Comparison of ENCODE assay signal across 13 cellular contexts in the genomic region with DNA sequence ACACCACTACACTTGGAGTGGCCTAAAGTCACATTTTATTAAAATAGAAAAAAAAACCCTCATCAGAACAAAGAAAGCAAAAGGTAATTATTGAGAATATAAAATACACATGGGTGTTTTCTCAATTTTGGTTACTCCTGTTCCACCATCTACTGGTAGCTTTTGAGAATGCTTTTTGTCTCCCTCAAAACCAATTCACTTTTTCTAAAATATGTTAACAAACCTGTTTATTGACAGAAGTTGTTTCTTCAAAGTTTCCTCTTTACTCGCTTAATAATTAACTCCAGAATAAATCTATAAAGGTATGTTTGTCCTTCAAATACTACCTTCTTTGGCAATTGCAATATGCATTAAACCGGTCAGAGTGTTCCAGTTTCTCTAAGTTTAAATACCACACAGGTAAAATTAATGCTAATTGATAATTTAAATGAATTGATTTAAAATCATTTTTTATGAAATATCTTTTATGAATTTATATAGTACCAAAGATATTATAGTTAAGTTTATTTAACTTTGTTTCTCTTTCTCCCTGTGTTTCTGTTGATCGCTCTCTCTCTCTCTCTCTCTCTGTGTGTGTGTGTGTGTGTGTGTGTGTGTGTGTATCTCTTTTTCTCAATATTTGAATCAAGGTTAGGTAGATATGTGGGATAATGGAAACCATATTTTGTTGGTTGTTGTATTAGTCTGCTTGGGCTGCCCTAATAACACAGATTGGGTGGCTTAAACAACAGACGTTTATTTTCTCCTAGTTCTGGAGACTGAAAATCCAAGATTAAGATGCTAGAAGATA.
DNase-seq lines count a peak whose midpoint lies in the region; ATAC-seq, FAIRE-seq and TF ChIP-seq lines count a peak whose summit lies in the region.
"Had no signal": no experiment of that assay in that cellular context is flagged by ENCODE, and none has a peak within 500 bp of the region (broad histone marks: within the 10 kb centered on the region; RNA-seq: fewer than 3 reads in every experiment).

No MANE protein-coding gene starts in this region.

- no peak; the same call in 1 of the 2 replicates for ATAC-seq in PC-3

- H3K4me1 ChIP-seq in PC-3 (ENCODE audit: insufficient read depth, low read length): no peaks in the 10 kb centered on the region
- no peaks in the 10 kb centered on the region for H3K4me1 ChIP-seq in smooth muscle cell (ENCODE audit: low read depth)
- H3K4me1 ChIP-seq in OCI-LY7 (ENCODE audit: insufficient read depth, low read length, poor library complexity, severe bottlenecking): no peaks in the 10 kb centered on the region

- H3K4me3 ChIP-seq in PC-3 (ENCODE audit: low read length) (no peak overlapping the region), epithelial cell of proximal tubule (ENCODE audit: low read depth, low read length) (no peak overlapping the region), smooth muscle cell (no peak overlapping the region), OCI-LY7 (ENCODE audit: low read depth, low read length, poor library complexity, severe bottlenecking) (no peak overlapping the region)

- intact Hi-C loops in PC-3 (cut with micrococcal nuclease) (loop anchor here (1.0 kb wide), 1 partner anchor 173 kb away; no protein-coding TSS in a partner anchor), OCI-LY7 (cut with micrococcal nuclease; ENCODE audit: unreplicated experiment) (no loop called here)

- H3K27ac ChIP-seq in PC-3 (ENCODE audit: low read length): no peak overlapping the region
- no peak overlapping the region for H3K27ac ChIP-seq in smooth muscle cell (ENCODE audit: low read depth)
- no peak overlapping the region for H3K27ac ChIP-seq in OCI-LY7 (ENCODE audit: low read depth, low read length, poor library complexity, severe bottlenecking)
- H3K27ac ChIP-seq: neutrophil had no signal

- CTCF ChIA-PET in PC-3 (lab: Charles Lee) (interaction anchor here (0.6 to 1.0 kb wide), 3 partner anchors 76 to 440 kb away, joined by 3 to 8 read pairs (median 5); no protein-coding TSS in a partner anchor), OCI-LY7 (lab: Charles Lee; ENCODE audit: unreplicated experiment) (no interaction called here)

- no peaks in the 10 kb centered on the region for H3K9me3 ChIP-seq in PC-3 (ENCODE audit: low read length)
- no peaks in the 10 kb centered on the region for H3K9me3 ChIP-seq in smooth muscle cell (replicated peaks; ENCODE audit: low read depth)
- no peaks in the 10 kb centered on the region for H3K9me3 ChIP-seq in OCI-LY7 (ENCODE audit: low read length)
- H3K9me3 ChIP-seq: neutrophil had no signal

- POLR2A ChIA-PET in PC-3 (lab: Charles Lee; ENCODE audit: unreplicated experiment): interaction anchor here (0.6 kb wide), 1 partner anchor 85 kb away, joined by 4 read pairs; no protein-coding TSS in a partner anchor
- POLR2A ChIA-PET in OCI-LY7 (lab: Charles Lee): no interaction called here

- no peak for FAIRE-seq in D721Med (lab: Jason Lieb, UNC)

- H3K9ac ChIP-seq in PC-3 (ENCODE audit: low read length) (no peak overlapping the region), smooth muscle cell (ENCODE audit: low read depth) (no peak overlapping the region)

- no peaks in the 10 kb centered on the region for H3K27me3 ChIP-seq in PC-3 (ENCODE audit: low read length)
- H3K27me3 ChIP-seq in smooth muscle cell (ENCODE audit: low read depth): no peaks in the 10 kb centered on the region
- H3K27me3 ChIP-seq: neutrophil had no signal

- H3F3A ChIP-seq in PC-3 (ENCODE audit: low read length, unreplicated experiment): no peaks in the 10 kb centered on the region
- H3F3A ChIP-seq in smooth muscle cell (ENCODE audit: low read depth): no peaks in the 10 kb centered on the region

- BruUV-seq in PC-3 (replicated peaks; lab: Mats Ljungman, UMichigan) (no TSS peak), OCI-LY7 (replicated peaks; lab: Mats Ljungman, UMichigan) (no TSS peak)

- no peak overlapping the region for H2AFZ ChIP-seq in PC-3 (ENCODE audit: low read length)
- no peak overlapping the region for H2AFZ ChIP-seq in smooth muscle cell (ENCODE audit: low read depth)
- no peak overlapping the region for H2AFZ ChIP-seq in OCI-LY7 (ENCODE audit: low read length)

- DNase-seq in NOMO-1 treated with DMSO at 0.1 percent for 48 hours (lab: John Stamatoyannopoulos, UW; ENCODE audit: unreplicated experiment): peak; percentile 16
- no peak for DNase-seq in NOMO-1 treated with dmso at 0.1 percent for 144 hours (lab: John Stamatoyannopoulos, UW; ENCODE audit: unreplicated experiment)
- DNase-seq in PC-3: peak; percentile 53
- DNase-seq in epithelial cell of proximal tubule (ENCODE audit: low read depth): no peak
- no peak for DNase-seq in smooth muscle cell (lab: John Stamatoyannopoulos, UW; ENCODE audit: unreplicated experiment)
- DNase-seq in OCI-LY7 (ENCODE audit: low spot score): no peak
- no peak for DNase-seq in D721Med (ENCODE audit: insufficient read length, low spot score)
- DNase-seq in NCI-H82 treated with DMSO at 0.1 percent for 48 hours (lab: John Stamatoyannopoulos, UW; ENCODE audit: unreplicated experiment): no peak
- DNase-seq: amniotic stem cell, dermis blood vessel endothelial cell, foreskin melanocyte, MV-4-11 had no signal

- peak; percentile 71 for TF ChIP-seq CTCF in PC-3 (conservative IDR thresholded peaks at IDR 0.05; ENCODE audit: low read depth, low read length)
- TF ChIP-seq CTCF in epithelial cell of proximal tubule (conservative IDR thresholded peaks at IDR 0.05; ENCODE audit: low read depth, low read length): peak; percentile 22
- TF ChIP-seq CTCF in smooth muscle cell (IDR thresholded peaks at IDR 0.05; ENCODE audit: borderline replicate concordance, insufficient read depth, poor library complexity, severe bottlenecking): peak; percentile 15
- TF ChIP-seq CTCF in OCI-LY7 (conservative IDR thresholded peaks at IDR 0.05; ENCODE audit: low read length): no peak
- no peak for TF ChIP-seq CTCF in D721Med (IDR thresholded peaks at IDR 0.05; ENCODE audit: insufficient read depth, missing control alignments)

- H3K79me2 ChIP-seq in PC-3 (ENCODE audit: low read length): no peaks in the 10 kb centered on the region
- H3K79me2 ChIP-seq in smooth muscle cell (ENCODE audit: low read depth): no peaks in the 10 kb centered on the region
- H3K79me2 ChIP-seq in OCI-LY7 (ENCODE audit: insufficient read depth, low read depth, low read length): no peaks in the 10 kb centered on the region

- no peaks in the 10 kb centered on the region for H3K36me3 ChIP-seq in PC-3 (ENCODE audit: low read depth, low read length)
- H3K36me3 ChIP-seq in smooth muscle cell (ENCODE audit: low read depth): no peaks in the 10 kb centered on the region
- no peaks in the 10 kb centered on the region for H3K36me3 ChIP-seq in OCI-LY7 (ENCODE audit: insufficient read depth, low read length)
- H3K36me3 ChIP-seq: neutrophil had no signal

- no peaks in the 10 kb centered on the region for H3K9me2 ChIP-seq in PC-3 (replicated peaks; ENCODE audit: low read length)
- no peaks in the 10 kb centered on the region for H3K9me2 ChIP-seq in OCI-LY7 (ENCODE audit: insufficient read depth, low read length)

- H4K20me1 ChIP-seq in PC-3 (ENCODE audit: low read length): no peaks in the 10 kb centered on the region
- no peaks in the 10 kb centered on the region for H4K20me1 ChIP-seq in smooth muscle cell (ENCODE audit: low read depth)
- no peaks in the 10 kb centered on the region for H4K20me1 ChIP-seq in OCI-LY7 (ENCODE audit: insufficient read depth, low read length)

- WGBS in smooth muscle cell (ENCODE audit: low lambda C conversion rate): 78% methylated on average over 4 of the region's 4 CpGs

- no peak overlapping the region for H3K4me2 ChIP-seq in PC-3 (ENCODE audit: low read length)
- H3K4me2 ChIP-seq in smooth muscle cell: no peak overlapping the region
- H3K4me2 ChIP-seq in OCI-LY7 (ENCODE audit: low read length): no peak overlapping the region

Comparison
In these comparisons a context has a peak if more than half of its experiments do, and no peak if none do; other contexts are left out.
1. DNase-seq: peak in NOMO-1 treated with DMSO at 0.1 percent for 48 hours (single experiment) and PC-3 (single experiment); none in NOMO-1 treated with dmso at 0.1 percent for 144 hours (single experiment), epithelial cell of proximal tubule (single experiment), smooth muscle cell (single experiment), OCI-LY7 (single experiment), D721Med (single experiment) and NCI-H82 treated with DMSO at 0.1 percent for 48 hours (single experiment).
2. CTCF ChIP-seq: peak in PC-3 (single experiment), epithelial cell of proximal tubule (single experiment) and smooth muscle cell (single experiment); none in OCI-LY7 (single experiment) and D721Med (single experiment).